In genomic region chr1:147725685-147726084, GRCh38 we compare ENCODE assay signal across 37 cellular contexts. TPM values are rescaled to one million over a fixed set of nuclear protein-coding genes. Genes with fewer than 3 reads are reported as not detected.
"Had no signal": no experiment of that assay in that cellular context is flagged by ENCODE, and none has a peak within 500 bp of the region (broad histone marks: within the 10 kb centered on the region; RNA-seq: fewer than 3 reads in every experiment).

No MANE protein-coding gene starts in this region.

- H3K9me3 ChIP-seq: ascending aorta had no signal

- H3K27ac Mint-ChIP-seq: activated CD4-positive, alpha-beta memory T cell treated with anti-CD3 and anti-CD28 coated beads, Interleukin-2, amount 10 ng/mL, durations not matched to agents 7 days and 5 days; activated CD4-positive, alpha-beta T cell treated with anti-CD3 and anti-CD28 coated beads for 36 hours; activated CD4-positive, alpha-beta T cell treated with anti-CD3 and anti-CD28 coated beads, Interleukin-2, amount 10 ng/mL, durations not matched to agents 7 days and 5 days; activated CD8-positive, alpha-beta memory T cell treated with anti-CD3 and anti-CD28 coated beads, Interleukin-2, amount 10 ng/mL, durations not matched to agents 7 days and 5 days; activated CD8-positive, alpha-beta T cell treated with anti-CD3 and anti-CD28 coated beads, Interleukin-2, amount 10 ng/mL, durations not matched to agents 7 days and 5 days; activated naive CD4-positive, alpha-beta T cell treated with anti-CD3 and anti-CD28 coated beads, Interleukin-2, amount 10 ng/mL, durations not matched to agents 7 days and 5 days; activated naive CD4-positive, alpha-beta T cell treated with anti-CD3 and anti-CD28 coated beads, Interleukin-2, amount 50 U/mL, for 24 hours; activated naive CD8-positive, alpha-beta T cell; activated naive CD8-positive, alpha-beta T cell treated with anti-CD3 and anti-CD28 coated beads, Interleukin-2, amount 10 ng/mL, durations not matched to agents 7 days and 5 days; activated naive CD8-positive, alpha-beta T cell treated with anti-CD3 and anti-CD28 coated beads, Interleukin-2, amount 50 U/mL, for 24 hours; activated T-cell treated with anti-CD3 and anti-CD28 coated beads, Interleukin-2, amount 50 U/mL, for 24 hours; activated T-helper 2 cell treated with anti-CD3 and anti-CD28 coated beads, Interferon-gamma antibody, Interleukin-2, Interleukin-4, amounts not matched to agents 10 μg/mL and 5 μg/mL and 100 μg/mL, durations not matched to agents 14 hours and 24 hours and 36 hours; T-helper 1 cell treated with Interleukin-12 subunit alpha and Interleukin-12 subunit beta and Interleukin-4 antibody, amounts not matched to agents 30 μg/mL and 1 μg/mL, for 36 hours; T-helper 2 cell treated with Interferon-gamma antibody and Interleukin-4, amounts not matched to agents 5 μg/mL and 100 μg/mL, for 36 hours had no signal

- ATAC-seq: activated CD4-positive, alpha-beta T cell treated with anti-CD3 and anti-CD28 coated beads for 36 hours; activated CD4-positive, CD25-positive, alpha-beta regulatory T cell treated with anti-CD3 and anti-CD28 coated beads, Interleukin-2, amount 50 U/mL, for 24 hours; activated CD8-positive, alpha-beta memory T cell treated with anti-CD3 and anti-CD28 coated beads, Interleukin-2, amount 10 ng/mL, durations not matched to agents 7 days and 5 days; activated CD8-positive, alpha-beta T cell treated with anti-CD3 and anti-CD28 coated beads, Interleukin-2, amount 10 ng/mL, durations not matched to agents 7 days and 5 days; activated naive CD8-positive, alpha-beta T cell treated with anti-CD3 and anti-CD28 coated beads, Interleukin-2, amount 50 U/mL, for 24 hours had no signal

- H3K4me1 ChIP-seq: ascending aorta had no signal

- H3K4me3 Mint-ChIP-seq: activated CD4-positive, alpha-beta memory T cell treated with anti-CD3 and anti-CD28 coated beads, Interleukin-2, amount 10 ng/mL, durations not matched to agents 7 days and 5 days; activated CD4-positive, alpha-beta T cell treated with anti-CD3 and anti-CD28 coated beads for 36 hours; activated CD4-positive, alpha-beta T cell treated with anti-CD3 and anti-CD28 coated beads, Interleukin-2, amount 10 ng/mL, durations not matched to agents 7 days and 5 days; activated CD8-positive, alpha-beta memory T cell treated with anti-CD3 and anti-CD28 coated beads, Interleukin-2, amount 10 ng/mL, durations not matched to agents 7 days and 5 days; activated CD8-positive, alpha-beta T cell treated with anti-CD3 and anti-CD28 coated beads, Interleukin-2, amount 10 ng/mL, durations not matched to agents 7 days and 5 days; activated naive CD4-positive, alpha-beta T cell treated with anti-CD3 and anti-CD28 coated beads, Interleukin-2, amount 10 ng/mL, durations not matched to agents 7 days and 5 days; activated naive CD4-positive, alpha-beta T cell treated with anti-CD3 and anti-CD28 coated beads, Interleukin-2, amount 50 U/mL, for 24 hours; activated naive CD8-positive, alpha-beta T cell; activated naive CD8-positive, alpha-beta T cell treated with anti-CD3 and anti-CD28 coated beads, Interleukin-2, amount 10 ng/mL, durations not matched to agents 7 days and 5 days; activated naive CD8-positive, alpha-beta T cell treated with anti-CD3 and anti-CD28 coated beads, Interleukin-2, amount 50 U/mL, for 24 hours; activated T-cell treated with anti-CD3 and anti-CD28 coated beads, Interleukin-2, amount 50 U/mL, for 24 hours; brain; central memory CD8-positive, alpha-beta T cell; T-helper 1 cell treated with Interleukin-12 subunit alpha and Interleukin-12 subunit beta and Interleukin-4 antibody, amounts not matched to agents 30 μg/mL and 1 μg/mL, for 36 hours; T-helper 2 cell treated with Interferon-gamma antibody and Interleukin-4, amounts not matched to agents 5 μg/mL and 100 μg/mL, for 36 hours had no signal

- H3K9me3 Mint-ChIP-seq: activated CD4-positive, alpha-beta memory T cell treated with anti-CD3 and anti-CD28 coated beads, Interleukin-2, amount 10 ng/mL, durations not matched to agents 7 days and 5 days; activated CD4-positive, alpha-beta T cell treated with anti-CD3 and anti-CD28 coated beads, Interleukin-2, amount 10 ng/mL, durations not matched to agents 7 days and 5 days; activated naive CD4-positive, alpha-beta T cell treated with anti-CD3 and anti-CD28 coated beads, Interleukin-2, amount 10 ng/mL, durations not matched to agents 7 days and 5 days; activated naive CD4-positive, alpha-beta T cell treated with anti-CD3 and anti-CD28 coated beads, Interleukin-2, amount 50 U/mL, for 24 hours; activated naive CD8-positive, alpha-beta T cell treated with anti-CD3 and anti-CD28 coated beads, Interleukin-2, amount 10 ng/mL, durations not matched to agents 7 days and 5 days; activated naive CD8-positive, alpha-beta T cell treated with anti-CD3 and anti-CD28 coated beads, Interleukin-2, amount 50 U/mL, for 24 hours; activated T-cell treated with anti-CD3 and anti-CD28 coated beads, Interleukin-2, amount 50 U/mL, for 24 hours; activated T-helper 2 cell treated with anti-CD3 and anti-CD28 coated beads, Interferon-gamma antibody, Interleukin-2, Interleukin-4, amounts not matched to agents 10 μg/mL and 5 μg/mL and 100 μg/mL, durations not matched to agents 14 hours and 24 hours and 36 hours; central memory CD8-positive, alpha-beta T cell; T-helper 1 cell treated with Interleukin-12 subunit alpha and Interleukin-12 subunit beta and Interleukin-4 antibody, amounts not matched to agents 30 μg/mL and 1 μg/mL, for 36 hours; T-helper 2 cell treated with Interferon-gamma antibody and Interleukin-4, amounts not matched to agents 5 μg/mL and 100 μg/mL, for 36 hours had no signal

- H3K36me3 Mint-ChIP-seq: activated CD8-positive, alpha-beta memory T cell treated with anti-CD3 and anti-CD28 coated beads, Interleukin-2, amount 10 ng/mL, durations not matched to agents 7 days and 5 days; activated naive CD4-positive, alpha-beta T cell treated with anti-CD3 and anti-CD28 coated beads, Interleukin-2, amount 10 ng/mL, durations not matched to agents 7 days and 5 days; activated naive CD4-positive, alpha-beta T cell treated with anti-CD3 and anti-CD28 coated beads, Interleukin-2, amount 50 U/mL, for 24 hours; activated naive CD8-positive, alpha-beta T cell; activated naive CD8-positive, alpha-beta T cell treated with anti-CD3 and anti-CD28 coated beads, Interleukin-2, amount 10 ng/mL, durations not matched to agents 7 days and 5 days; brain had no signal

- DNase-seq: activated CD4-positive, alpha-beta memory T cell treated with anti-CD3 and anti-CD28 coated beads, Interleukin-2, amount 10 ng/mL, durations not matched to agents 7 days and 5 days; activated CD4-positive, alpha-beta T cell treated with anti-CD3 and anti-CD28 coated beads for 1 hour; activated CD4-positive, alpha-beta T cell treated with anti-CD3 and anti-CD28 coated beads for 36 hours; activated CD4-positive, alpha-beta T cell treated with anti-CD3 and anti-CD28 coated beads for 48 hours; activated CD4-positive, alpha-beta T cell treated with anti-CD3 and anti-CD28 coated beads, Interleukin-2, amount 10 ng/mL, durations not matched to agents 7 days and 5 days; activated CD4-positive, alpha-beta T cell treated with anti-CD3 and anti-CD28 coated beads, Interleukin-2, amount 50 U/mL, for 48 hours; activated CD4-positive, CD25-positive, alpha-beta regulatory T cell; activated CD8-positive, alpha-beta memory T cell treated with anti-CD3 and anti-CD28 coated beads for 24 hours; activated CD8-positive, alpha-beta memory T cell treated with anti-CD3 and anti-CD28 coated beads, Interleukin-2, amount 10 ng/mL, durations not matched to agents 7 days and 5 days; activated CD8-positive, alpha-beta memory T cell treated with anti-CD3 and anti-CD28 coated beads, Interleukin-2, amount 50 U/mL, for 48 hours; activated CD8-positive, alpha-beta T cell treated with anti-CD3 and anti-CD28 coated beads, Interleukin-2, amount 10 ng/mL, durations not matched to agents 7 days and 5 days; activated effector memory CD4-positive, alpha-beta T cell treated with Interleukin-2 at 50 U/mL for 16 hours; activated gamma-delta T cell; activated naive CD4-positive, alpha-beta T cell treated with anti-CD3 and anti-CD28 coated beads, Interleukin-2, amount 10 ng/mL, durations not matched to agents 7 days and 5 days; activated naive CD4-positive, alpha-beta T cell treated with Interleukin-2 at 50 U/mL for 16 hours; activated naive CD8-positive, alpha-beta T cell treated with anti-CD3 and anti-CD28 coated beads, Interleukin-2, amount 10 ng/mL, durations not matched to agents 7 days and 5 days; activated naive CD8-positive, alpha-beta T cell treated with anti-CD3 and anti-CD28 coated beads, Interleukin-2, amount 50 U/mL, for 24 hours; activated T-cell treated with anti-CD3 and anti-CD28 coated beads, Interleukin-2, amount 50 U/mL, for 24 hours; activated T-cell treated with anti-CD3 and anti-CD28 coated beads, Interleukin-2, amount 50 U/mL, for 48 hours; amygdala; anterior cingulate cortex; caudate nucleus; T-helper 1 cell; T-helper 2 cell; T-helper 9 cell had no signal

- H3K36me3 ChIP-seq: ascending aorta, cardiac muscle cell had no signal

- H3K4me1 Mint-ChIP-seq: activated CD4-positive, alpha-beta T cell treated with anti-CD3 and anti-CD28 coated beads for 36 hours; activated CD4-positive, alpha-beta T cell treated with anti-CD3 and anti-CD28 coated beads, Interleukin-2, amount 10 ng/mL, durations not matched to agents 7 days and 5 days; activated naive CD4-positive, alpha-beta T cell treated with anti-CD3 and anti-CD28 coated beads, Interleukin-2, amount 10 ng/mL, durations not matched to agents 7 days and 5 days; activated naive CD4-positive, alpha-beta T cell treated with anti-CD3 and anti-CD28 coated beads, Interleukin-2, amount 50 U/mL, for 24 hours; activated naive CD8-positive, alpha-beta T cell treated with anti-CD3 and anti-CD28 coated beads, Interleukin-2, amount 50 U/mL, for 24 hours; central memory CD8-positive, alpha-beta T cell had no signal

- H3K27ac ChIP-seq: ascending aorta, cardiac muscle cell, VCaP had no signal

- H3K4me3 ChIP-seq: ascending aorta, cardiac muscle cell had no signal

- H3K27me3 ChIP-seq: ascending aorta had no signal

RNA-seq across cellular contexts. Expression of gene GJA5, which starts 34.7 kb away (rescaled TPM):
- total RNA-seq: activated CD4-positive, alpha-beta memory T cell treated with anti-CD3 and anti-CD28 coated beads, Interleukin-2, amount 10 ng/mL, durations not matched to agents 7 days and 5 days; activated CD4-positive, alpha-beta T cell treated with anti-CD3 and anti-CD28 coated beads for 36 hours; activated CD4-positive, alpha-beta T cell treated with anti-CD3 and anti-CD28 coated beads, Interleukin-2, amount 10 ng/mL, durations not matched to agents 7 days and 5 days; activated CD8-positive, alpha-beta memory T cell treated with anti-CD3 and anti-CD28 coated beads, Interleukin-2, amount 10 ng/mL, durations not matched to agents 7 days and 5 days; activated CD8-positive, alpha-beta T cell treated with anti-CD3 and anti-CD28 coated beads, Interleukin-2, amount 10 ng/mL, durations not matched to agents 7 days and 5 days; activated naive CD8-positive, alpha-beta T cell treated with anti-CD3 and anti-CD28 coated beads, Interleukin-2, amount 10 ng/mL, durations not matched to agents 7 days and 5 days; activated T-helper 2 cell treated with anti-CD3 and anti-CD28 coated beads, Interferon-gamma antibody, Interleukin-2, Interleukin-4, amounts not matched to agents 10 μg/mL and 5 μg/mL and 100 μg/mL, durations not matched to agents 14 hours and 24 hours and 36 hours; bronchial epithelial cell had no signal
